In the genomic region with DNA sequence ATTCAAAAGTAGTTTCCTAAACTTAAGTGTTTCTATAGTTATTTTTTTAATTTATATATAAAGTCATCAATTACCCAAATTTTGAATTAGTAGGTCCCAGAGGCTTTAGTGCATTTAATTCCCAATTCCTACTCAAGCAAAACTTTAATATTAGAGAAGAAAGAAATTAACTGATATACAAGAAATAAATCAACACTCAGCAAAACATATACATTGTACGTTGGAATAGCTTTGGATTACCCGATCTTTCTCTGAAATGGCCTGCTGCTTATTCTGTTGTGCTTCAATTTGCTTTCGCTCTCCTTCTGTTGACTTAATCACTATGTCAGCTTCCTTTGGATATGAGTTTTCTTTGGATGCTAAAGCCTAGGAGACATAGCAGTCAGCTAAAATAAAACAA, we compare ENCODE assay signal across 7 cellular contexts.
"Had no signal": no experiment of that assay in that cellular context is flagged by ENCODE, and none has a peak within 500 bp of the region (broad histone marks: within the 10 kb centered on the region; RNA-seq: fewer than 3 reads in every experiment).

No MANE protein-coding gene starts in this region.

- DNase-seq: GDM1, GF-D8 had no signal

- ATAC-seq: GM12878 had no signal

- H3K4me3 ChIP-seq: GM12878 had no signal

- FAIRE-seq: GM12878, GM12891, GM12892, GM18507, GM19239 had no signal
